2 cellular contexts compared by ENCODE assay signal in the genomic region with DNA sequence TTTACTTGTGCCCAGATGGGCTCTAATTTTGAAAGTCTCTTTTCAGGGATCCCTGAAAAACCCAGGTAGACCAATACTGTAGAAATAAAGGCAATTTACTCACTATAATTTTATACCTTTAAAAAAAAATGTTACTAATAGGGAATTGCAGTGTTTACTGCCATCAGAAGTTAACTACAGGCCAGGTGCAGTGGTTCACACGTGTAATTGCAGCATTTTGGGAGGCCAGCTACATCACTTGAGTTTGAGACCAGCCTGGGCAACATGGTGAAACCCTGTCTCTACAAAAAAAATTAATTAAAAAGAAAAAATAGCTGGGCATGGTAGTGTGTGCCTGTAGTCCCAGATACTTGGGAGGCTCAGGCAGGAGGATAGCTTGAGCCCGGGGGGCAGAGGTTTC.
TF ChIP-seq lines count a peak whose summit lies in the region.

No MANE protein-coding gene starts in this region.

TF ChIP-seq in GM23338, 12 proteins besides CTCF, POLR2A, EP300 and RAD21:
- TF ChIP-seq EZH2 (IDR thresholded peaks at IDR 0.05; ENCODE audit: low read depth, unreplicated experiment) (no peak), NANOG (IDR thresholded peaks at IDR 0.05; ENCODE audit: borderline replicate concordance) (no peak), CREB1 (CRISPR knock-in tag; IDR thresholded peaks at IDR 0.05; ENCODE audit: low read depth) (no peak), STAT1 (IDR thresholded peaks at IDR 0.05; ENCODE audit: unreplicated experiment) (no peak), ZNF331 (CRISPR knock-in tag; IDR thresholded peaks at IDR 0.05; ENCODE audit: low read depth) (no peak), ZNF114 (CRISPR knock-in tag; IDR thresholded peaks at IDR 0.05) (no peak), JUNB (IDR thresholded peaks at IDR 0.05; ENCODE audit: unreplicated experiment) (no peak)
- TF ChIP-seq, protein P1, sequence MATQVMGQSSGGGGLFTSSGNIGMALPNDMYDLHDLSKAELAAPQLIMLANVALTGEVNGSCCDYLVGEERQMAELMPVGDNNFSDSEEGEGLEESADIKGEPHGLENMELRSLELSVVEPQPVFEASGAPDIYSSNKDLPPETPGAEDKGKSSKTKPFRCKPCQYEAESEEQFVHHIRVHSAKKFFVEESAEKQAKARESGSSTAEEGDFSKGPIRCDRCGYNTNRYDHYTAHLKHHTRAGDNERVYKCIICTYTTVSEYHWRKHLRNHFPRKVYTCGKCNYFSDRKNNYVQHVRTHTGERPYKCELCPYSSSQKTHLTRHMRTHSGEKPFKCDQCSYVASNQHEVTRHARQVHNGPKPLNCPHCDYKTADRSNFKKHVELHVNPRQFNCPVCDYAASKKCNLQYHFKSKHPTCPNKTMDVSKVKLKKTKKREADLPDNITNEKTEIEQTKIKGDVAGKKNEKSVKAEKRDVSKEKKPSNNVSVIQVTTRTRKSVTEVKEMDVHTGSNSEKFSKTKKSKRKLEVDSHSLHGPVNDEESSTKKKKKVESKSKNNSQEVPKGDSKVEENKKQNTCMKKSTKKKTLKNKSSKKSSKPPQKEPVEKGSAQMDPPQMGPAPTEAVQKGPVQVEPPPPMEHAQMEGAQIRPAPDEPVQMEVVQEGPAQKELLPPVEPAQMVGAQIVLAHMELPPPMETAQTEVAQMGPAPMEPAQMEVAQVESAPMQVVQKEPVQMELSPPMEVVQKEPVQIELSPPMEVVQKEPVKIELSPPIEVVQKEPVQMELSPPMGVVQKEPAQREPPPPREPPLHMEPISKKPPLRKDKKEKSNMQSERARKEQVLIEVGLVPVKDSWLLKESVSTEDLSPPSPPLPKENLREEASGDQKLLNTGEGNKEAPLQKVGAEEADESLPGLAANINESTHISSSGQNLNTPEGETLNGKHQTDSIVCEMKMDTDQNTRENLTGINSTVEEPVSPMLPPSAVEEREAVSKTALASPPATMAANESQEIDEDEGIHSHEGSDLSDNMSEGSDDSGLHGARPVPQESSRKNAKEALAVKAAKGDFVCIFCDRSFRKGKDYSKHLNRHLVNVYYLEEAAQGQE (IDR thresholded peaks at IDR 0.05; ENCODE audit: unreplicated experiment): no peak
- TF ChIP-seq, protein P2, sequence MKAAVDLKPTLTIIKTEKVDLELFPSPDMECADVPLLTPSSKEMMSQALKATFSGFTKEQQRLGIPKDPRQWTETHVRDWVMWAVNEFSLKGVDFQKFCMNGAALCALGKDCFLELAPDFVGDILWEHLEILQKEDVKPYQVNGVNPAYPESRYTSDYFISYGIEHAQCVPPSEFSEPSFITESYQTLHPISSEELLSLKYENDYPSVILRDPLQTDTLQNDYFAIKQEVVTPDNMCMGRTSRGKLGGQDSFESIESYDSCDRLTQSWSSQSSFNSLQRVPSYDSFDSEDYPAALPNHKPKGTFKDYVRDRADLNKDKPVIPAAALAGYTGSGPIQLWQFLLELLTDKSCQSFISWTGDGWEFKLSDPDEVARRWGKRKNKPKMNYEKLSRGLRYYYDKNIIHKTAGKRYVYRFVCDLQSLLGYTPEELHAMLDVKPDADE (IDR thresholded peaks at IDR 0.05): no peak

TF ChIP-seq in K562, 482 proteins besides CTCF, POLR2A, EP300 and RAD21:
- TF ChIP-seq ZNF12 (CRISPR knock-in tag; IDR thresholded peaks at IDR 0.05): no peak
- no peak for TF ChIP-seq ZNF79 (CRISPR knock-in tag; IDR thresholded peaks at IDR 0.05; ENCODE audit: low read depth)
- TF ChIP-seq ZNF41 (CRISPR knock-in tag; conservative IDR thresholded peaks at IDR 0.05): no peak
- no peak for TF ChIP-seq PHF21A (IDR thresholded peaks at IDR 0.05; ENCODE audit: borderline replicate concordance, low read depth)
- TF ChIP-seq NCOA4 (IDR thresholded peaks at IDR 0.05; ENCODE audit: partially characterized antibody): no peak
- no peak for TF ChIP-seq BMI1 (IDR thresholded peaks at IDR 0.05; ENCODE audit: low read length)
- TF ChIP-seq ATF7 (IDR thresholded peaks at IDR 0.05): no peak
- TF ChIP-seq PTRF (tag; IDR thresholded peaks at IDR 0.05): no peak
- TF ChIP-seq, protein P3, sequence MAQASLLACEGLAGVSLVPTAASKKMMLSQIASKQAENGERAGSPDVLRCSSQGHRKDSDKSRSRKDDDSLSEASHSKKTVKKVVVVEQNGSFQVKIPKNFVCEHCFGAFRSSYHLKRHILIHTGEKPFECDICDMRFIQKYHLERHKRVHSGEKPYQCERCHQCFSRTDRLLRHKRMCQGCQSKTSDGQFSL (CRISPR knock-in tag; IDR thresholded peaks at IDR 0.05): no peak
- TF ChIP-seq, protein P3 (tag; IDR thresholded peaks at IDR 0.05): no peak
- TF ChIP-seq ZNF121 (CRISPR knock-in tag; conservative IDR thresholded peaks at IDR 0.05): no peak
- TF ChIP-seq, protein P4, sequence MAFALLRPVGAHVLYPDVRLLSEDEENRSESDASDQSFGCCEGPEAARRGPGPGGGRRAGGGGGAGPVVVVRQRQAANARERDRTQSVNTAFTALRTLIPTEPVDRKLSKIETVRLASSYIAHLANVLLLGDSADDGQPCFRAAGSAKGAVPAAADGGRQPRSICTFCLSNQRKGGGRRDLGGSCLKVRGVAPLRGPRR (CRISPR knock-in tag; IDR thresholded peaks at IDR 0.05): no peak
- no peak for TF ChIP-seq ESRRB (CRISPR knock-in tag; IDR thresholded peaks at IDR 0.05; ENCODE audit: borderline replicate concordance)
- TF ChIP-seq, protein P5, sequence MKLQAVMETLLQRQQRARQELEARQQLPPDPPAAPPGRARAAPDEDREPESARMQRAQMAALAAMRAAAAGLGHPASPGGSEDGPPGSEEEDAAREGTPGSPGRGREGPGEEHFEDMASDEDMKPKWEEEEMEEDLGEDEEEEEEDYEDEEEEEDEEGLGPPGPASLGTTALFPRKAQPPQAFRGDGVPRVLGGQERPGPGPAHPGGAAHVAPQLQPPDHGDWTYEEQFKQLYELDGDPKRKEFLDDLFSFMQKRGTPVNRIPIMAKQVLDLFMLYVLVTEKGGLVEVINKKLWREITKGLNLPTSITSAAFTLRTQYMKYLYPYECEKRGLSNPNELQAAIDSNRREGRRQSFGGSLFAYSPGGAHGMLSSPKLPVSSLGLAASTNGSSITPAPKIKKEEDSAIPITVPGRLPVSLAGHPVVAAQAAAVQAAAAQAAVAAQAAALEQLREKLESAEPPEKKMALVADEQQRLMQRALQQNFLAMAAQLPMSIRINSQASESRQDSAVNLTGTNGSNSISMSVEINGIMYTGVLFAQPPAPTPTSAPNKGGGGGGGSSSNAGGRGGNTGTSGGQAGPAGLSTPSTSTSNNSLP (IDR thresholded peaks at IDR 0.05; ENCODE audit: borderline replicate concordance, low read depth, low read length): no peak
- no peak for TF ChIP-seq HDAC3 (IDR thresholded peaks at IDR 0.05; ENCODE audit: borderline replicate concordance, partially characterized antibody)
- no peak for TF ChIP-seq KHSRP (IDR thresholded peaks at IDR 0.05)
- TF ChIP-seq TOE1 (IDR thresholded peaks at IDR 0.05; ENCODE audit: borderline replicate concordance): no peak
- TF ChIP-seq TOE1 (CRISPR knock-in tag; IDR thresholded peaks at IDR 0.05; ENCODE audit: borderline replicate concordance, low read depth): no peak
